In genomic region chr3:142896996-142897395, GRCh38 we compare ENCODE assay signal across 13 cellular contexts. TPM values are rescaled to one million over a fixed set of nuclear protein-coding genes. Genes with fewer than 3 reads are reported as not detected.
DNase-seq lines count a peak whose midpoint lies in the region; ATAC-seq and TF ChIP-seq lines count a peak whose summit lies in the region.
"Had no signal": no experiment of that assay in that cellular context is flagged by ENCODE, and none has a peak within 500 bp of the region (broad histone marks: within the 10 kb centered on the region; RNA-seq: fewer than 3 reads in every experiment).

No MANE protein-coding gene starts in this region.

- no TSS peak for BruUV-seq in PC-3 (replicated peaks; lab: Mats Ljungman, UMichigan)

- TF ChIP-seq CTCF in 22Rv1 (IDR thresholded peaks at IDR 0.05) = no peak
- TF ChIP-seq CTCF in PC-3 (conservative IDR thresholded peaks at IDR 0.05; ENCODE audit: low read depth, low read length) = no peak

- peak overlapping the region; percentile 24 for H3K27ac ChIP-seq in 22Rv1
- H3K27ac ChIP-seq in PC-3 (ENCODE audit: low read length) = peak overlapping the region; percentile 59
- no peak overlapping the region for H3K27ac ChIP-seq in epithelial cell of prostate
- H3K27ac ChIP-seq: BLaER1 treated with 17β-estradiol and CSF1 and Interleukin-3, amounts not matched to agents 10 nM and 100 nM had no signal

- H3K9me3 ChIP-seq in PC-3 (ENCODE audit: low read length) = no peaks in the 10 kb centered on the region
- H3K9me3 ChIP-seq: BLaER1 treated with 17β-estradiol and CSF1 and Interleukin-3, amounts not matched to agents 10 nM and 100 nM had no signal

- POLR2A ChIA-PET in PC-3 (lab: Charles Lee; ENCODE audit: unreplicated experiment) = no interaction called here

- DNase-seq in NCI-H146 (lab: John Stamatoyannopoulos, UW) = peak; percentile 17
- DNase-seq in NCI-H146 treated with DMSO at 0.1 percent for 48 hours (lab: John Stamatoyannopoulos, UW; ENCODE audit: unreplicated experiment) = no peak
- DNase-seq in PC-3 = peak; percentile 51
- peak; percentile 66 for DNase-seq in epithelial cell of prostate (ENCODE audit: low read depth, low spot score)
- DNase-seq in left lobe of liver (ENCODE audit: low spot score) = no peak
- DNase-seq: ACHN; CD4-positive, CD25-positive, alpha-beta regulatory T cell; DMS53; GM23248 had no signal

- no peak overlapping the region; the same call in 1 of the 2 replicates for H3K4me2 ChIP-seq in PC-3 (ENCODE audit: low read length)
- H3K4me2 ChIP-seq: BLaER1 treated with 17β-estradiol and CSF1 and Interleukin-3, amounts not matched to agents 10 nM and 100 nM had no signal

- H3K4me1 ChIP-seq in PC-3 (ENCODE audit: insufficient read depth, low read length) = peaks cover 14% of the 10 kb centered on the region

- H3K4me3 ChIP-seq in PC-3 (ENCODE audit: low read length) = no peak overlapping the region
- H3K4me3 ChIP-seq: BLaER1 treated with 17β-estradiol and CSF1 and Interleukin-3, amounts not matched to agents 10 nM and 100 nM; GM23248 had no signal

- CTCF ChIA-PET in PC-3 (lab: Charles Lee) = no interaction called here

- H3K9me2 ChIP-seq in PC-3 (replicated peaks; ENCODE audit: low read length) = no peaks in the 10 kb centered on the region

- ATAC-seq in PC-3 (peak; percentile 44), GM21737 (IDR thresholded peaks at IDR 0.05; ENCODE audit: unreplicated experiment) (no peak), left lobe of liver (no peak), HG02938 (IDR thresholded peaks at IDR 0.05; ENCODE audit: unreplicated experiment) (no peak)

- H3K79me2 ChIP-seq in PC-3 (ENCODE audit: low read length) = no peaks in the 10 kb centered on the region

- no peaks in the 10 kb centered on the region for H3K27me3 ChIP-seq in PC-3 (ENCODE audit: low read length)
- H3K27me3 ChIP-seq: BLaER1 treated with 17β-estradiol and CSF1 and Interleukin-3, amounts not matched to agents 10 nM and 100 nM had no signal

- intact Hi-C loops in PC-3 (cut with micrococcal nuclease) = no loop called here

- H3F3A ChIP-seq in PC-3 (ENCODE audit: low read length, unreplicated experiment) = no peaks in the 10 kb centered on the region

- H3K9ac ChIP-seq in PC-3 (ENCODE audit: low read length) = no peak overlapping the region
- H3K9ac ChIP-seq: BLaER1 treated with 17β-estradiol and CSF1 and Interleukin-3, amounts not matched to agents 10 nM and 100 nM; GM23248 had no signal

- no peaks in the 10 kb centered on the region for H3K36me3 ChIP-seq in PC-3 (ENCODE audit: low read depth, low read length)
- H3K36me3 ChIP-seq: BLaER1 treated with 17β-estradiol and CSF1 and Interleukin-3, amounts not matched to agents 10 nM and 100 nM had no signal

- H2AFZ ChIP-seq in PC-3 (ENCODE audit: low read length) = no peak overlapping the region

- H4K20me1 ChIP-seq in PC-3 (ENCODE audit: low read length) = no peaks in the 10 kb centered on the region
- H4K20me1 ChIP-seq: BLaER1 treated with 17β-estradiol and CSF1 and Interleukin-3, amounts not matched to agents 10 nM and 100 nM had no signal

RNA-seq across cellular contexts. Expression of gene PCOLCE2, which starts 8.1 kb away (rescaled TPM):
- total RNA-seq in PC-3 (2014; rRNA removed) (17.3 and 23.9 TPM in 2 replicates), left lobe of liver (8.2 TPM)
- total RNA-seq: CD4-positive, CD25-positive, alpha-beta regulatory T cell had no signal

Comparison
In these comparisons a context has a peak if more than half of its experiments do, and no peak if none do; other contexts are left out.
1. DNase-seq: peak in NCI-H146 (single experiment), PC-3 (single experiment) and epithelial cell of prostate (single experiment); none in NCI-H146 treated with DMSO at 0.1 percent for 48 hours (single experiment) and left lobe of liver (single experiment).